Comparison of ENCODE assay signal across 1 cellular context in the genomic region with DNA sequence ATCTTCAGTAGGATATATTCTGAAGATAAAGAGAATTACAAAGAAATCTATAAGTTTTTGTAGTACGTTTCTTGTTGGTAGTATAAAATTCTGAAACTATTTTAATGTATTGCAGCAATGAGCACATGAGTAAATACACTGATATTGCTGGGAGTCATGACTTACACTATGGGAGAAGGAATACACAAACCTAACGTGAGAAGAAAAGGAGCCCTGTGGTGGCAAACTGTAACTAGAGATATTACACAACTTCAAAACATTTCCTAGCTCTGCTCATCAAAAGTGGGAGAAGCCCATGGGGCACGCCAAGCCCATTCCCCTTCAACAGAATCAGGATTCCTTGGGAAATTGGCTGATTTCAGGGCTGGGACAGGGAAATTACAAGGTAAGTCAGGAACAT.
TF ChIP-seq lines count a peak whose summit lies in the region.

No MANE protein-coding gene starts in this region.

TF ChIP-seq in A549, 52 proteins besides CTCF, POLR2A, EP300 and RAD21 (continued from another document):
- TF ChIP-seq HDAC2 (IDR thresholded peaks at IDR 0.05) (no peak), ZFP36 (IDR thresholded peaks at IDR 0.05; ENCODE audit: borderline replicate concordance, partially characterized antibody) (no peak), HEYL (CRISPR knock-in tag; IDR thresholded peaks at IDR 0.05) (no peak), EHF (CRISPR knock-in tag; IDR thresholded peaks at IDR 0.05) (no peak), EHMT2 (IDR thresholded peaks at IDR 0.05; ENCODE audit: low read depth) (no peak), CBX2 (IDR thresholded peaks at IDR 0.05; ENCODE audit: borderline replicate concordance, low read depth) (no peak), RNF2 (IDR thresholded peaks at IDR 0.05; ENCODE audit: borderline replicate concordance, low read depth) (no peak), ELK1 (IDR thresholded peaks at IDR 0.05; ENCODE audit: low read depth, low read length) (no peak), HOXB5 (CRISPR knock-in tag; IDR thresholded peaks at IDR 0.05) (no peak), MAZ (IDR thresholded peaks at IDR 0.05; ENCODE audit: borderline replicate concordance, low read depth, low read length) (no peak)
